ENCODE assay signal across 1 cellular context in genomic region chr4:98995183-98996055, GRCh38.
TF ChIP-seq lines count a peak whose summit lies in the region.

METAP1 (plus strand) TSS chr4:98995721; CDS start chr4:98995754, 33 bp downstream.

TF ChIP-seq in HepG2, 621 proteins besides CTCF, POLR2A, EP300 and RAD21 (continued from another document and continues in another):
- TF ChIP-seq HINFP (CRISPR knock-in tag; IDR thresholded peaks at IDR 0.05; ENCODE audit: low read depth): no peak
- TF ChIP-seq ZNF260 (CRISPR knock-in tag; IDR thresholded peaks at IDR 0.05; ENCODE audit: borderline replicate concordance, low read depth): no peak
- TF ChIP-seq ZNF816 (CRISPR knock-in tag; IDR thresholded peaks at IDR 0.05; ENCODE audit: borderline replicate concordance): 0 out of 2 replicates have a peak, but pooled peaks have one; percentile 83
- no peak for TF ChIP-seq CCAR2 (optimal IDR thresholded peaks at IDR 0.05; ENCODE audit: low read depth, low read length)
- no peak for TF ChIP-seq RNF219 (CRISPR knock-in tag; IDR thresholded peaks at IDR 0.05)
- no peak for TF ChIP-seq ATRX (CRISPR knock-in tag; IDR thresholded peaks at IDR 0.05; ENCODE audit: borderline replicate concordance)
- no peak for TF ChIP-seq SUZ12 (IDR thresholded peaks at IDR 0.05; ENCODE audit: low read depth, low read length)
- no peak for TF ChIP-seq JUN (CRISPR knock-in tag; IDR thresholded peaks at IDR 0.05)
- no peak for TF ChIP-seq ZBTB1 (CRISPR knock-in tag; IDR thresholded peaks at IDR 0.05; ENCODE audit: borderline replicate concordance)
- TF ChIP-seq, protein P1, sequence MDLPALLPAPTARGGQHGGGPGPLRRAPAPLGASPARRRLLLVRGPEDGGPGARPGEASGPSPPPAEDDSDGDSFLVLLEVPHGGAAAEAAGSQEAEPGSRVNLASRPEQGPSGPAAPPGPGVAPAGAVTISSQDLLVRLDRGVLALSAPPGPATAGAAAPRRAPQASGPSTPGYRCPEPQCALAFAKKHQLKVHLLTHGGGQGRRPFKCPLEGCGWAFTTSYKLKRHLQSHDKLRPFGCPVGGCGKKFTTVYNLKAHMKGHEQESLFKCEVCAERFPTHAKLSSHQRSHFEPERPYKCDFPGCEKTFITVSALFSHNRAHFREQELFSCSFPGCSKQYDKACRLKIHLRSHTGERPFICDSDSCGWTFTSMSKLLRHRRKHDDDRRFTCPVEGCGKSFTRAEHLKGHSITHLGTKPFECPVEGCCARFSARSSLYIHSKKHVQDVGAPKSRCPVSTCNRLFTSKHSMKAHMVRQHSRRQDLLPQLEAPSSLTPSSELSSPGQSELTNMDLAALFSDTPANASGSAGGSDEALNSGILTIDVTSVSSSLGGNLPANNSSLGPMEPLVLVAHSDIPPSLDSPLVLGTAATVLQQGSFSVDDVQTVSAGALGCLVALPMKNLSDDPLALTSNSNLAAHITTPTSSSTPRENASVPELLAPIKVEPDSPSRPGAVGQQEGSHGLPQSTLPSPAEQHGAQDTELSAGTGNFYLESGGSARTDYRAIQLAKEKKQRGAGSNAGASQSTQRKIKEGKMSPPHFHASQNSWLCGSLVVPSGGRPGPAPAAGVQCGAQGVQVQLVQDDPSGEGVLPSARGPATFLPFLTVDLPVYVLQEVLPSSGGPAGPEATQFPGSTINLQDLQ (CRISPR knock-in tag; IDR thresholded peaks at IDR 0.05): no peak
- TF ChIP-seq FOSL2 (CRISPR knock-in tag; IDR thresholded peaks at IDR 0.05): 0 out of 2 replicates have a peak, but pooled peaks have one; percentile 33
- peak; percentile 29; the same call in 1 of the 2 replicates for TF ChIP-seq ZNF598 (CRISPR knock-in tag; IDR thresholded peaks at IDR 0.05; ENCODE audit: borderline replicate concordance)
- peak; percentile 1; the same call in 1 of the 2 replicates for TF ChIP-seq WIZ (CRISPR knock-in tag; IDR thresholded peaks at IDR 0.05)
- peak; percentile 60 for TF ChIP-seq MED8 (CRISPR knock-in tag; IDR thresholded peaks at IDR 0.05; ENCODE audit: insufficient replicate concordance)
- TF ChIP-seq, protein P2, sequence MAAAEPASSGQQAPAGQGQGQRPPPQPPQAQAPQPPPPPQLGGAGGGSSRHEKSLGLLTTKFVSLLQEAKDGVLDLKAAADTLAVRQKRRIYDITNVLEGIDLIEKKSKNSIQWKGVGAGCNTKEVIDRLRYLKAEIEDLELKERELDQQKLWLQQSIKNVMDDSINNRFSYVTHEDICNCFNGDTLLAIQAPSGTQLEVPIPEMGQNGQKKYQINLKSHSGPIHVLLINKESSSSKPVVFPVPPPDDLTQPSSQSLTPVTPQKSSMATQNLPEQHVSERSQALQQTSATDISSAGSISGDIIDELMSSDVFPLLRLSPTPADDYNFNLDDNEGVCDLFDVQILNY (CRISPR knock-in tag; conservative IDR thresholded peaks at IDR 0.05): 0 out of 2 replicates have a peak, but pooled peaks have one; percentile 38
- TF ChIP-seq, protein P3, sequence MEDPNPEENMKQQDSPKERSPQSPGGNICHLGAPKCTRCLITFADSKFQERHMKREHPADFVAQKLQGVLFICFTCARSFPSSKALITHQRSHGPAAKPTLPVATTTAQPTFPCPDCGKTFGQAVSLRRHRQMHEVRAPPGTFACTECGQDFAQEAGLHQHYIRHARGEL (CRISPR knock-in tag; IDR thresholded peaks at IDR 0.05): no peak
- TF ChIP-seq MIXL1 (CRISPR knock-in tag; IDR thresholded peaks at IDR 0.05): no peak
- no peak for TF ChIP-seq MAFF (IDR thresholded peaks at IDR 0.05; ENCODE audit: low read depth, low read length)
- TF ChIP-seq ZNF580 (CRISPR knock-in tag; IDR thresholded peaks at IDR 0.05; ENCODE audit: borderline replicate concordance, low read depth): no peak
- TF ChIP-seq ZKSCAN5 (CRISPR knock-in tag; IDR thresholded peaks at IDR 0.05): no peak
- TF ChIP-seq, protein P4, sequence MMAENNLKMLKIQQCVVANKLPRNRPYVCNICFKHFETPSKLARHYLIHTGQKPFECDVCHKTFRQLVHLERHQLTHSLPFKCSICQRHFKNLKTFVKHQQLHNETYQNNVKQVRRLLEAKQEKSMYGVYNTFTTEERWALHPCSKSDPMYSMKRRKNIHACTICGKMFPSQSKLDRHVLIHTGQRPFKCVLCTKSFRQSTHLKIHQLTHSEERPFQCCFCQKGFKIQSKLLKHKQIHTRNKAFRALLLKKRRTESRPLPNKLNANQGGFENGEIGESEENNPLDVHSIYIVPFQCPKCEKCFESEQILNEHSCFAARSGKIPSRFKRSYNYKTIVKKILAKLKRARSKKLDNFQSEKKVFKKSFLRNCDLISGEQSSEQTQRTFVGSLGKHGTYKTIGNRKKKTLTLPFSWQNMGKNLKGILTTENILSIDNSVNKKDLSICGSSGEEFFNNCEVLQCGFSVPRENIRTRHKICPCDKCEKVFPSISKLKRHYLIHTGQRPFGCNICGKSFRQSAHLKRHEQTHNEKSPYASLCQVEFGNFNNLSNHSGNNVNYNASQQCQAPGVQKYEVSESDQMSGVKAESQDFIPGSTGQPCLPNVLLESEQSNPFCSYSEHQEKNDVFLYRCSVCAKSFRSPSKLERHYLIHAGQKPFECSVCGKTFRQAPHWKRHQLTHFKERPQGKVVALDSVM (CRISPR knock-in tag; IDR thresholded peaks at IDR 0.05): no peak
- no peak for TF ChIP-seq ZNF367 (CRISPR knock-in tag; IDR thresholded peaks at IDR 0.05; ENCODE audit: borderline replicate concordance)
- TF ChIP-seq ZNF329 (CRISPR knock-in tag; IDR thresholded peaks at IDR 0.05; ENCODE audit: low read depth): no peak
- no peak for TF ChIP-seq SCMH1 (CRISPR knock-in tag; IDR thresholded peaks at IDR 0.05; ENCODE audit: borderline replicate concordance)
- TF ChIP-seq ZNF577 (CRISPR knock-in tag; IDR thresholded peaks at IDR 0.05; ENCODE audit: borderline replicate concordance, low read depth): no peak
- TF ChIP-seq U2AF2 (IDR thresholded peaks at IDR 0.05; ENCODE audit: low read depth, low read length): no peak
- TF ChIP-seq ZNF564 (CRISPR knock-in tag; IDR thresholded peaks at IDR 0.05): peak; percentile 68
- TF ChIP-seq, protein P5, sequence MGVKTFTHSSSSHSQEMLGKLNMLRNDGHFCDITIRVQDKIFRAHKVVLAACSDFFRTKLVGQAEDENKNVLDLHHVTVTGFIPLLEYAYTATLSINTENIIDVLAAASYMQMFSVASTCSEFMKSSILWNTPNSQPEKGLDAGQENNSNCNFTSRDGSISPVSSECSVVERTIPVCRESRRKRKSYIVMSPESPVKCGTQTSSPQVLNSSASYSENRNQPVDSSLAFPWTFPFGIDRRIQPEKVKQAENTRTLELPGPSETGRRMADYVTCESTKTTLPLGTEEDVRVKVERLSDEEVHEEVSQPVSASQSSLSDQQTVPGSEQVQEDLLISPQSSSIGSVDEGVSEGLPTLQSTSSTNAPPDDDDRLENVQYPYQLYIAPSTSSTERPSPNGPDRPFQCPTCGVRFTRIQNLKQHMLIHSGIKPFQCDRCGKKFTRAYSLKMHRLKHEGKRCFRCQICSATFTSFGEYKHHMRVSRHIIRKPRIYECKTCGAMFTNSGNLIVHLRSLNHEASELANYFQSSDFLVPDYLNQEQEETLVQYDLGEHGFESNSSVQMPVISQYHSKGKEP (CRISPR knock-in tag; IDR thresholded peaks at IDR 0.05): no peak
- TF ChIP-seq UBTF (CRISPR knock-in tag; IDR thresholded peaks at IDR 0.05): peak; percentile 77
- no peak for TF ChIP-seq MAFK (conservative IDR thresholded peaks at IDR 0.05 in 1 of 2, IDR thresholded peaks at IDR 0.05 in 1 of 2; ENCODE audit: low read length in 2 of 2)
- TF ChIP-seq, protein P6, sequence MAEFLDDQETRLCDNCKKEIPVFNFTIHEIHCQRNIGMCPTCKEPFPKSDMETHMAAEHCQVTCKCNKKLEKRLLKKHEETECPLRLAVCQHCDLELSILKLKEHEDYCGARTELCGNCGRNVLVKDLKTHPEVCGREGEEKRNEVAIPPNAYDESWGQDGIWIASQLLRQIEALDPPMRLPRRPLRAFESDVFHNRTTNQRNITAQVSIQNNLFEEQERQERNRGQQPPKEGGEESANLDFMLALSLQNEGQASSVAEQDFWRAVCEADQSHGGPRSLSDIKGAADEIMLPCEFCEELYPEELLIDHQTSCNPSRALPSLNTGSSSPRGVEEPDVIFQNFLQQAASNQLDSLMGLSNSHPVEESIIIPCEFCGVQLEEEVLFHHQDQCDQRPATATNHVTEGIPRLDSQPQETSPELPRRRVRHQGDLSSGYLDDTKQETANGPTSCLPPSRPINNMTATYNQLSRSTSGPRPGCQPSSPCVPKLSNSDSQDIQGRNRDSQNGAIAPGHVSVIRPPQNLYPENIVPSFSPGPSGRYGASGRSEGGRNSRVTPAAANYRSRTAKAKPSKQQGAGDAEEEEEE (CRISPR knock-in tag; IDR thresholded peaks at IDR 0.05; ENCODE audit: borderline replicate concordance): no peak
- TF ChIP-seq ARNT2 (CRISPR knock-in tag; IDR thresholded peaks at IDR 0.05; ENCODE audit: low read depth): peak; percentile 54; the same call in 1 of the 2 replicates
- TF ChIP-seq ZNF530 (CRISPR knock-in tag; IDR thresholded peaks at IDR 0.05; ENCODE audit: low read depth): no peak
- TF ChIP-seq BORCS8-MEF2B (CRISPR knock-in tag; IDR thresholded peaks at IDR 0.05): peak; percentile 25; the same call in 1 of the 2 replicates
- TF ChIP-seq TEF (CRISPR knock-in tag; IDR thresholded peaks at IDR 0.05): no peak
- 0 out of 2 replicates have a peak, but pooled peaks have one; percentile 12 for TF ChIP-seq ZNF138 (CRISPR knock-in tag; IDR thresholded peaks at IDR 0.05; ENCODE audit: low read depth)
- TF ChIP-seq ZNF605 (CRISPR knock-in tag; IDR thresholded peaks at IDR 0.05): no peak
- TF ChIP-seq HMG20B (CRISPR knock-in tag; conservative IDR thresholded peaks at IDR 0.05): no peak
- no peak for TF ChIP-seq CENPBD1 (CRISPR knock-in tag; IDR thresholded peaks at IDR 0.05; ENCODE audit: borderline replicate concordance, low read depth)
- TF ChIP-seq ZNF432 (CRISPR knock-in tag; IDR thresholded peaks at IDR 0.05; ENCODE audit: borderline replicate concordance): no peak
- TF ChIP-seq ZNF326 (CRISPR knock-in tag; IDR thresholded peaks at IDR 0.05; ENCODE audit: borderline replicate concordance): no peak
- TF ChIP-seq TMF1 (CRISPR knock-in tag; IDR thresholded peaks at IDR 0.05; ENCODE audit: low read depth): no peak
- TF ChIP-seq RAD51 (IDR thresholded peaks at IDR 0.05; ENCODE audit: borderline replicate concordance): no peak
- no peak for TF ChIP-seq ZFP1 (CRISPR knock-in tag; IDR thresholded peaks at IDR 0.05)
- TF ChIP-seq EEA1 (CRISPR knock-in tag; IDR thresholded peaks at IDR 0.05; ENCODE audit: borderline replicate concordance): 0 out of 2 replicates have a peak, but pooled peaks have one; percentile 58
- TF ChIP-seq, protein P7, sequence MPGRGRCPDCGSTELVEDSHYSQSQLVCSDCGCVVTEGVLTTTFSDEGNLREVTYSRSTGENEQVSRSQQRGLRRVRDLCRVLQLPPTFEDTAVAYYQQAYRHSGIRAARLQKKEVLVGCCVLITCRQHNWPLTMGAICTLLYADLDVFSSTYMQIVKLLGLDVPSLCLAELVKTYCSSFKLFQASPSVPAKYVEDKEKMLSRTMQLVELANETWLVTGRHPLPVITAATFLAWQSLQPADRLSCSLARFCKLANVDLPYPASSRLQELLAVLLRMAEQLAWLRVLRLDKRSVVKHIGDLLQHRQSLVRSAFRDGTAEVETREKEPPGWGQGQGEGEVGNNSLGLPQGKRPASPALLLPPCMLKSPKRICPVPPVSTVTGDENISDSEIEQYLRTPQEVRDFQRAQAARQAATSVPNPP (CRISPR knock-in tag; IDR thresholded peaks at IDR 0.05): no peak
